ENCODE assay signal across 17 cellular contexts in genomic region chr2:145864501-145864900, GRCh38.
"Had no signal": no experiment of that assay in that cellular context is flagged by ENCODE, and none has a peak within 500 bp of the region (broad histone marks: within the 10 kb centered on the region; RNA-seq: fewer than 3 reads in every experiment).

No MANE protein-coding gene starts in this region.

- DNase-seq: KBM-7, MV-4-11, NCI-H1048, NCI-H1105, NCI-H1417, NCI-H1436 treated with DMSO at 0.1 percent for 48 hours, NCI-H1694, NCI-H1930, NCI-H2081, NCI-H2107, NCI-H2227 treated with DMSO at 0.1 percent for 48 hours, NCI-H524 treated with DMSO at 0.1 percent for 48 hours, NCI-H748 treated with DMSO at 0.1 percent for 48 hours, SHP77, SK-N-SH, SW 1271 had no signal

- H3K9ac ChIP-seq: SK-N-SH had no signal

- H3K4me2 ChIP-seq: SK-N-SH had no signal

- H3K27ac ChIP-seq: RWPE1 had no signal

- H3K9me3 ChIP-seq: SK-N-SH had no signal

- H3K9me2 ChIP-seq: SK-N-SH had no signal
